ENCODE assay signal across 27 cellular contexts in the genomic region with DNA sequence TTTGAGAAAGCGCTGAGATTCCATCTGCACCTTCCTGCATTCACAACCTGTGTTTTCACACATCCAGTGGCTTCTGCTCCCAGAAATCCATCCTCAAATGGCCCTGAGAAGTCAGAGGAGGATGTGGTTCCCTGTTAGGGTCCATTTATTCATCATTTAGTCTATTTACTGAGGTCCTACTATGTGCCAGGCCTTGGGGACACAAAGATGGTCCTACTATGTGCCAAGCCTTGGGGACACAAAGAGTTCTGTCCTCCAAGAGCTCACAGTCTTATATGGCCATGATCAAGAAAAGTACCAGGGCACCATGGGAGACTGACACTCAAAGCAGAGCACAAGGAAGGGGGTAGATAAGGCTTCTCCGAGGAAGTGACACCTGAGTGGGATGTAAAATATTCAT.
"Had no signal": no experiment of that assay in that cellular context is flagged by ENCODE, and none has a peak within 500 bp of the region (broad histone marks: within the 10 kb centered on the region; RNA-seq: fewer than 3 reads in every experiment).

No MANE protein-coding gene starts in this region.

- ATAC-seq: activated naive CD4-positive, alpha-beta T cell treated with anti-CD3 and anti-CD28 coated beads, Interleukin-2, amount 50 U/mL, for 72 hours; activated T-cell treated with anti-CD3 and anti-CD28 coated beads, Interleukin-2, amount 50 U/mL, for 72 hours had no signal

- H3K9me3 ChIP-seq: ascending aorta, breast epithelium, colonic mucosa had no signal

- FAIRE-seq: endometrium, endothelial cell of umbilical vein, frontal cortex had no signal

- H3K4me3 ChIP-seq: ascending aorta, breast epithelium, cardiac muscle cell, colonic mucosa had no signal

- H3K4me1 ChIP-seq: ascending aorta, colonic mucosa had no signal

- H3K27me3 ChIP-seq: ascending aorta, breast epithelium, cardiac muscle cell, colonic mucosa had no signal

- DNase-seq: activated CD4-positive, alpha-beta memory T cell treated with anti-CD3 and anti-CD28 coated beads, Interleukin-2, amount 10 ng/mL, durations not matched to agents 7 days and 5 days; activated CD4-positive, alpha-beta T cell treated with anti-CD3 and anti-CD28 coated beads for 4 hours; activated CD4-positive, alpha-beta T cell treated with anti-CD3 and anti-CD28 coated beads, Interleukin-2, amount 10 ng/mL, durations not matched to agents 7 days and 5 days; activated CD4-positive, alpha-beta T cell treated with anti-CD3 and anti-CD28 coated beads, Interleukin-2, amount 50 U/mL, for 4 hours; activated CD4-positive, CD25-positive, alpha-beta regulatory T cell; activated CD4-positive, CD25-positive, alpha-beta regulatory T cell treated with anti-CD3 and anti-CD28 coated beads, Interleukin-2, amount 50 U/mL, for 72 hours; activated CD8-positive, alpha-beta memory T cell treated with anti-CD3 and anti-CD28 coated beads, Interleukin-2, amount 50 U/mL, for 48 hours; activated gamma-delta T cell; activated naive CD4-positive, alpha-beta T cell; activated naive CD4-positive, alpha-beta T cell treated with anti-CD3 and anti-CD28 coated beads, Interleukin-2, amount 10 ng/mL, durations not matched to agents 7 days and 5 days; activated naive CD8-positive, alpha-beta T cell treated with anti-CD3 and anti-CD28 coated beads, Interleukin-2, amount 10 ng/mL, durations not matched to agents 7 days and 5 days; activated T-cell treated with anti-CD3 and anti-CD28 coated beads for 4 hours; activated T-cell treated with anti-CD3 and anti-CD28 coated beads, Interleukin-2, amount 50 U/mL, for 24 hours; activated T-cell treated with anti-CD3 and anti-CD28 coated beads, Interleukin-2, amount 50 U/mL, for 72 hours; central memory CD4-positive, alpha-beta T cell; cerebellar nuclear complex; colonic mucosa; effector CD8-positive, alpha-beta T cell; T-helper 2 cell had no signal

- H3K36me3 ChIP-seq: ascending aorta, breast epithelium, cardiac muscle cell, colonic mucosa had no signal

- H3K27ac ChIP-seq: ascending aorta, cardiac muscle cell, epithelial cell of prostate had no signal
